Comparison of ENCODE assay signal across 29 cellular contexts in genomic region chr10:129841590-129841989, GRCh38.
"Had no signal": no experiment of that assay in that cellular context is flagged by ENCODE, and none has a peak within 500 bp of the region (broad histone marks: within the 10 kb centered on the region; RNA-seq: fewer than 3 reads in every experiment).

No MANE protein-coding gene starts in this region.

- H3K4me3 ChIP-seq: coronary artery, dorsolateral prefrontal cortex, esophagus squamous epithelium, gastrocnemius medialis, heart left ventricle, hepatocyte, left ventricle myocardium inferior, lower lobe of right lung, mucosa of descending colon had no signal

- H3K9me3 ChIP-seq: esophagus squamous epithelium, gastrocnemius medialis, heart left ventricle, left ventricle myocardium inferior, lower lobe of right lung, mucosa of descending colon had no signal

- H3K4me1 Mint-ChIP-seq: immature natural killer cell, mesothelial cell of epicardium had no signal

- H3K27ac Mint-ChIP-seq: effector memory CD8-positive, alpha-beta T cell; endodermal cell; immature natural killer cell; mesothelial cell of epicardium had no signal

- H3K4me1 ChIP-seq: esophagus squamous epithelium, gastrocnemius medialis, heart left ventricle, left ventricle myocardium inferior, lower lobe of right lung had no signal

- H3K4me3 Mint-ChIP-seq: effector memory CD8-positive, alpha-beta T cell; endodermal cell; immature natural killer cell; mesothelial cell of epicardium had no signal

- H3K9me3 Mint-ChIP-seq: effector memory CD8-positive, alpha-beta T cell; endodermal cell; immature natural killer cell; mesothelial cell of epicardium had no signal

- H3K36me3 ChIP-seq: lower lobe of right lung had no signal

- DNase-seq: dermis blood vessel endothelial cell; dorsolateral prefrontal cortex; effector CD8-positive, alpha-beta T cell; effector memory CD8-positive, alpha-beta T cell; endodermal cell; erythroblast; esophagus squamous epithelium; foreskin fibroblast; foreskin melanocyte; gastrocnemius medialis; heart left ventricle; hypothalamus; immature natural killer cell; islet precursor cell; kidney; kidney glomerular epithelial cell; left colon; left ventricle myocardium inferior; lower lobe of right lung; mesenchymal stem cell; mucosa of descending colon had no signal

- H3K79me2 ChIP-seq: hepatocyte had no signal

- H3K4me2 ChIP-seq: hepatocyte had no signal

- FAIRE-seq: colon, endometrium, kidney had no signal

- H3K27ac ChIP-seq: coronary artery, dorsolateral prefrontal cortex, epithelial cell of prostate, esophagus squamous epithelium, gastrocnemius medialis, heart left ventricle, hepatocyte, left ventricle myocardium inferior, lower lobe of right lung had no signal

- H2AFZ ChIP-seq: hepatocyte had no signal

- H3K36me3 Mint-ChIP-seq: immature natural killer cell, mesothelial cell of epicardium had no signal

- ATAC-seq: effector memory CD8-positive, alpha-beta T cell; esophagus mucosa; gastrocnemius medialis; heart left ventricle; left colon; left lobe of liver; lower lobe of right lung; mucosa of descending colon had no signal

- H3K27me3 ChIP-seq: esophagus squamous epithelium, gastrocnemius medialis, heart left ventricle, hepatocyte had no signal
